In genomic region chr12:12070674-12071661, GRCh38 we compare ENCODE assay signal across 8 cellular contexts. TPM values are rescaled to one million over a fixed set of nuclear protein-coding genes. Genes with fewer than 3 reads are reported as not detected.
DNase-seq lines count a peak whose midpoint lies in the region; ATAC-seq and TF ChIP-seq lines count a peak whose summit lies in the region.

TSS of gene BCL2L14 (plus strand) at chr12:12070939. CDS start at chr12:12079306, 8,367 bp downstream.

- POLR2A ChIA-PET in PC-3 (lab: Charles Lee; ENCODE audit: unreplicated experiment): interaction anchor here (0.7 kb wide), 1 partner anchor 253 kb away, joined by 5 read pairs; no protein-coding TSS in a partner anchor

- no peak within 1 kb of the TSS for H3K9ac ChIP-seq in PC-3 (ENCODE audit: low read length)

- DNase-seq in cardiac septum (ENCODE audit: low spot score): peak; percentile 53
- no peak for DNase-seq in right atrium auricular region (ENCODE audit: low spot score)
- DNase-seq in PC-3: peak; percentile 30
- peak; percentile 52 for DNase-seq in hepatocyte (ENCODE audit: low spot score)
- DNase-seq in T1000 (lab: John Stamatoyannopoulos, UW): no peak
- DNase-seq in psoas muscle: no peak
- DNase-seq in GDM1 (lab: John Stamatoyannopoulos, UW): no peak

- no peak within 1 kb of the TSS for H3K27ac ChIP-seq in right atrium auricular region
- H3K27ac ChIP-seq in PC-3 (ENCODE audit: low read length): no peak within 1 kb of the TSS
- peak within 1 kb of the TSS; percentile 95 for H3K27ac ChIP-seq in hepatocyte
- no peak within 1 kb of the TSS for H3K27ac ChIP-seq in psoas muscle

- no peak within 1 kb of the TSS for H3K4me3 ChIP-seq in right atrium auricular region
- no peak within 1 kb of the TSS for H3K4me3 ChIP-seq in PC-3 (ENCODE audit: low read length)
- peak within 1 kb of the TSS; percentile 26 for H3K4me3 ChIP-seq in hepatocyte
- no peak within 1 kb of the TSS for H3K4me3 ChIP-seq in psoas muscle

- ATAC-seq in PC-3 (peak; percentile 64), GM18858 (IDR thresholded peaks at IDR 0.05; ENCODE audit: unreplicated experiment) (no peak), psoas muscle (no peak)

- no TSS peak for BruUV-seq in PC-3 (replicated peaks; lab: Mats Ljungman, UMichigan)

- CTCF ChIA-PET in PC-3 (lab: Charles Lee): no interaction called here

- H2AFZ ChIP-seq in PC-3 (ENCODE audit: low read length) (peak within 1 kb of the TSS; percentile 80), hepatocyte (peak within 1 kb of the TSS; percentile 16)

- no peaks in the 10 kb centered on the region for H3F3A ChIP-seq in PC-3 (ENCODE audit: low read length, unreplicated experiment)

- intact Hi-C loops in cardiac septum (cut with DNase I): no loop called here
- intact Hi-C loops in PC-3 (cut with micrococcal nuclease): no loop called here
- intact Hi-C loops in psoas muscle (cut with DNase I): no loop called here

- H3K4me1 ChIP-seq in right atrium auricular region (no peaks in the 10 kb centered on the region), PC-3 (ENCODE audit: insufficient read depth, low read length) (peaks cover 6% of the 10 kb centered on the region; the same call in 1 of the 2 replicates), hepatocyte (ENCODE audit: insufficient read depth) (peaks cover 14% of the 10 kb centered on the region), psoas muscle (no peaks in the 10 kb centered on the region)

- H3K4me2 ChIP-seq in PC-3 (ENCODE audit: low read length) (peak within 1 kb of the TSS; percentile 46), hepatocyte (peak within 1 kb of the TSS; percentile 70)

- H4K20me1 ChIP-seq in PC-3 (ENCODE audit: low read length): no peaks in the 10 kb centered on the region
- H4K20me1 ChIP-seq in hepatocyte (ENCODE audit: insufficient read depth, poor library complexity, severe bottlenecking): no peaks in the 10 kb centered on the region

- H3K79me2 ChIP-seq in PC-3 (ENCODE audit: low read length) (no peaks in the 10 kb centered on the region), hepatocyte (peaks cover 8% of the 10 kb centered on the region)

- H3K9me2 ChIP-seq in PC-3 (replicated peaks; ENCODE audit: low read length) (no peaks in the 10 kb centered on the region), hepatocyte (replicated peaks; ENCODE audit: insufficient read depth) (no peaks in the 10 kb centered on the region)

- no peaks in the 10 kb centered on the region for H3K9me3 ChIP-seq in right atrium auricular region
- H3K9me3 ChIP-seq in PC-3 (ENCODE audit: low read length): no peaks in the 10 kb centered on the region
- H3K9me3 ChIP-seq in hepatocyte (ENCODE audit: low read depth): no peaks in the 10 kb centered on the region
- no peaks in the 10 kb centered on the region for H3K9me3 ChIP-seq in psoas muscle

- H3K36me3 ChIP-seq in right atrium auricular region (no peaks in the 10 kb centered on the region), PC-3 (ENCODE audit: low read depth, low read length) (no peaks in the 10 kb centered on the region), hepatocyte (replicated peaks; ENCODE audit: insufficient read depth, low read depth) (no peaks in the 10 kb centered on the region), psoas muscle (ENCODE audit: insufficient read depth in 1 of 2, low read depth in 1 of 2) (no peaks in the 10 kb centered on the region)

- whole genome bisulfite sequencing in hepatocyte (ENCODE audit: low lambda C conversion rate, missing lambda C conversion rate): 51% methylated on average over 12 of the region's 12 CpGs
- 48 to 62% (median 57%) methylated on average over 12 of the region's 12 CpGs for WGBS in psoas muscle, 3 donors

- TF ChIP-seq CTCF in right atrium auricular region (IDR thresholded peaks at IDR 0.05): no peak
- TF ChIP-seq CTCF in PC-3 (conservative IDR thresholded peaks at IDR 0.05; ENCODE audit: low read depth, low read length): peak; percentile 22; the same call in 1 of the 2 replicates
- TF ChIP-seq CTCF in hepatocyte (IDR thresholded peaks at IDR 0.05; ENCODE audit: poor library complexity): no peak
- no peak for TF ChIP-seq CTCF in psoas muscle (IDR thresholded peaks at IDR 0.05)

- H3K27me3 ChIP-seq in right atrium auricular region (no peaks in the 10 kb centered on the region), PC-3 (ENCODE audit: low read length) (no peaks in the 10 kb centered on the region), hepatocyte (no peaks in the 10 kb centered on the region), psoas muscle (ENCODE audit: insufficient read depth in 3 of 3, low read length in 2 of 3) (no peaks in the 10 kb centered on the region)

RNA-seq across cellular contexts. Expression of gene BCL2L14, which starts in this region (rescaled TPM):
- total RNA-seq in cardiac septum (not detected), right atrium auricular region (not detected), PC-3 (2014; rRNA removed) (not detected in 2 replicates), hepatocyte (13.6 and 17.8 TPM in 2 replicates), psoas muscle (not detected)
- polyA plus RNA-seq in hepatocyte (4.9 and 7.5 TPM in 2 replicates), psoas muscle (not detected)

Comparison
In these comparisons a context has a peak if more than half of its experiments do, and no peak if none do; other contexts are left out.
1. RNA of gene BCL2L14 (total RNA-seq): 13.6 to 17.8 TPM in hepatocyte; not detected in cardiac septum (single experiment), not detected in right atrium auricular region, not detected in PC-3 and not detected in psoas muscle; every median in the first group is over 10 times any median in the second.
2. Peak in DNase-seq in cardiac septum; RNA of the gene not detected or under 1 TPM.
3. Peak in DNase-seq, ATAC-seq and H3K4me2 ChIP-seq in PC-3; RNA of the gene not detected or under 1 TPM.